1 cellular context compared by ENCODE assay signal in genomic region chr19:17718988-17719711, GRCh38.
TF ChIP-seq lines count a peak whose summit lies in the region.

A gene with protein sequence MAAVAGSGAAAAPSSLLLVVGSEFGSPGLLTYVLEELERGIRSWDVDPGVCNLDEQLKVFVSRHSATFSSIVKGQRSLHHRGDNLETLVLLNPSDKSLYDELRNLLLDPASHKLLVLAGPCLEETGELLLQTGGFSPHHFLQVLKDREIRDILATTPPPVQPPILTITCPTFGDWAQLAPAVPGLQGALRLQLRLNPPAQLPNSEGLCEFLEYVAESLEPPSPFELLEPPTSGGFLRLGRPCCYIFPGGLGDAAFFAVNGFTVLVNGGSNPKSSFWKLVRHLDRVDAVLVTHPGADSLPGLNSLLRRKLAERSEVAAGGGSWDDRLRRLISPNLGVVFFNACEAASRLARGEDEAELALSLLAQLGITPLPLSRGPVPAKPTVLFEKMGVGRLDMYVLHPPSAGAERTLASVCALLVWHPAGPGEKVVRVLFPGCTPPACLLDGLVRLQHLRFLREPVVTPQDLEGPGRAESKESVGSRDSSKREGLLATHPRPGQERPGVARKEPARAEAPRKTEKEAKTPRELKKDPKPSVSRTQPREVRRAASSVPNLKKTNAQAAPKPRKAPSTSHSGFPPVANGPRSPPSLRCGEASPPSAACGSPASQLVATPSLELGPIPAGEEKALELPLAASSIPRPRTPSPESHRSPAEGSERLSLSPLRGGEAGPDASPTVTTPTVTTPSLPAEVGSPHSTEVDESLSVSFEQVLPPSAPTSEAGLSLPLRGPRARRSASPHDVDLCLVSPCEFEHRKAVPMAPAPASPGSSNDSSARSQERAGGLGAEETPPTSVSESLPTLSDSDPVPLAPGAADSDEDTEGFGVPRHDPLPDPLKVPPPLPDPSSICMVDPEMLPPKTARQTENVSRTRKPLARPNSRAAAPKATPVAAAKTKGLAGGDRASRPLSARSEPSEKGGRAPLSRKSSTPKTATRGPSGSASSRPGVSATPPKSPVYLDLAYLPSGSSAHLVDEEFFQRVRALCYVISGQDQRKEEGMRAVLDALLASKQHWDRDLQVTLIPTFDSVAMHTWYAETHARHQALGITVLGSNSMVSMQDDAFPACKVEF (plus strand): TSS chr19:17719480. CDS start chr19:17719503, 23 bp downstream.

TF ChIP-seq in HepG2, 621 proteins besides CTCF, POLR2A, EP300 and RAD21 (continued from another document and continues in another):
- TF ChIP-seq ZNF574 (CRISPR knock-in tag; IDR thresholded peaks at IDR 0.05) (peak; percentile 46; the same call in 1 of the 2 replicates), EHMT2 (IDR thresholded peaks at IDR 0.05; ENCODE audit: borderline replicate concordance, low read depth, low read length) (no peak), ZBTB7A (CRISPR knock-in tag; IDR thresholded peaks at IDR 0.05) (peak; percentile 94), YY1 (IDR thresholded peaks at IDR 0.05; ENCODE audit: insufficient read depth, insufficient replicate concordance, low read depth, low read length) (peak; percentile 96), ETV5 (CRISPR knock-in tag; IDR thresholded peaks at IDR 0.05; ENCODE audit: borderline replicate concordance) (peak; percentile 82; the same call in 1 of the 2 replicates), XRCC5 (optimal IDR thresholded peaks at IDR 0.05; ENCODE audit: low read length) (peak; percentile 24), ZNF484 (CRISPR knock-in tag; IDR thresholded peaks at IDR 0.05; ENCODE audit: borderline replicate concordance, low read depth) (no peak), SAP130 (CRISPR knock-in tag; IDR thresholded peaks at IDR 0.05; ENCODE audit: low read depth) (peak; percentile 74), NONO (IDR thresholded peaks at IDR 0.05) (no peak), NONO (CRISPR knock-in tag; conservative IDR thresholded peaks at IDR 0.05) (peak; percentile 53; the same call in 1 of the 2 replicates), E2F1 (CRISPR knock-in tag; IDR thresholded peaks at IDR 0.05) (peak; percentile 47; the same call in 1 of the 2 replicates), TBX2 (CRISPR knock-in tag; IDR thresholded peaks at IDR 0.05; ENCODE audit: borderline replicate concordance) (peak; percentile 56; the same call in 1 of the 2 replicates), ZNF362 (CRISPR knock-in tag; IDR thresholded peaks at IDR 0.05; ENCODE audit: borderline replicate concordance) (peak; percentile 62; the same call in 1 of the 2 replicates), ZNF678 (CRISPR knock-in tag; IDR thresholded peaks at IDR 0.05) (no peak), POLR2G (IDR thresholded peaks at IDR 0.05; ENCODE audit: low read depth, low read length) (peak; percentile 88), ZNF143 (CRISPR knock-in tag; IDR thresholded peaks at IDR 0.05) (peak; percentile 70), KDM2A (CRISPR knock-in tag; IDR thresholded peaks at IDR 0.05; ENCODE audit: borderline replicate concordance, low read depth) (peak; percentile 52; the same call in 1 of the 2 replicates), ZNF441 (CRISPR knock-in tag; IDR thresholded peaks at IDR 0.05; ENCODE audit: borderline replicate concordance) (no peak), GFI1 (CRISPR knock-in tag; IDR thresholded peaks at IDR 0.05; ENCODE audit: borderline replicate concordance) (peak; percentile 61; the same call in 1 of the 2 replicates), MAF1 (CRISPR knock-in tag; IDR thresholded peaks at IDR 0.05; ENCODE audit: borderline replicate concordance) (peak; percentile 67; the same call in 1 of the 2 replicates), ISX (CRISPR knock-in tag; conservative IDR thresholded peaks at IDR 0.05) (0 out of 2 replicates have a peak, but pooled peaks have one; percentile 46), ZNF543 (CRISPR knock-in tag; IDR thresholded peaks at IDR 0.05) (no peak), ZNF282 (IDR thresholded peaks at IDR 0.05; ENCODE audit: partially characterized antibody) (no peak), HOXA5 (CRISPR knock-in tag; IDR thresholded peaks at IDR 0.05) (peak; percentile 82; the same call in 1 of the 2 replicates), ZNF446 (CRISPR knock-in tag; IDR thresholded peaks at IDR 0.05) (0 out of 2 replicates have a peak, but pooled peaks have one; percentile 13), RXRB (CRISPR knock-in tag; IDR thresholded peaks at IDR 0.05; ENCODE audit: borderline replicate concordance) (peak; percentile 49; the same call in 1 of the 2 replicates), EED (CRISPR knock-in tag; IDR thresholded peaks at IDR 0.05) (no peak), ZNF674 (CRISPR knock-in tag; IDR thresholded peaks at IDR 0.05; ENCODE audit: low read depth) (no peak), ZBTB7B (CRISPR knock-in tag; IDR thresholded peaks at IDR 0.05) (peak; percentile 91), HNRNPH1 (optimal IDR thresholded peaks at IDR 0.05; ENCODE audit: low read depth, low read length) (no peak), ZXDC (CRISPR knock-in tag; IDR thresholded peaks at IDR 0.05) (0 out of 2 replicates have a peak, but pooled peaks have one; percentile 22), MEIS2 (CRISPR knock-in tag; IDR thresholded peaks at IDR 0.05) (peak; percentile 61; the same call in 1 of the 2 replicates), DMAP1 (CRISPR knock-in tag; IDR thresholded peaks at IDR 0.05) (peak; percentile 59; the same call in 1 of the 2 replicates), NFKB2 (CRISPR knock-in tag; IDR thresholded peaks at IDR 0.05; ENCODE audit: borderline replicate concordance) (peak; percentile 79; the same call in 1 of the 2 replicates), ZC3H13 (CRISPR knock-in tag; IDR thresholded peaks at IDR 0.05) (no peak)
- TF ChIP-seq, protein P1, sequence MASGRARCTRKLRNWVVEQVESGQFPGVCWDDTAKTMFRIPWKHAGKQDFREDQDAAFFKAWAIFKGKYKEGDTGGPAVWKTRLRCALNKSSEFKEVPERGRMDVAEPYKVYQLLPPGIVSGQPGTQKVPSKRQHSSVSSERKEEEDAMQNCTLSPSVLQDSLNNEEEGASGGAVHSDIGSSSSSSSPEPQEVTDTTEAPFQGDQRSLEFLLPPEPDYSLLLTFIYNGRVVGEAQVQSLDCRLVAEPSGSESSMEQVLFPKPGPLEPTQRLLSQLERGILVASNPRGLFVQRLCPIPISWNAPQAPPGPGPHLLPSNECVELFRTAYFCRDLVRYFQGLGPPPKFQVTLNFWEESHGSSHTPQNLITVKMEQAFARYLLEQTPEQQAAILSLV (CRISPR knock-in tag; IDR thresholded peaks at IDR 0.05; ENCODE audit: borderline replicate concordance) = 0 out of 2 replicates have a peak, but pooled peaks have one; percentile 26
- TF ChIP-seq, protein P2, sequence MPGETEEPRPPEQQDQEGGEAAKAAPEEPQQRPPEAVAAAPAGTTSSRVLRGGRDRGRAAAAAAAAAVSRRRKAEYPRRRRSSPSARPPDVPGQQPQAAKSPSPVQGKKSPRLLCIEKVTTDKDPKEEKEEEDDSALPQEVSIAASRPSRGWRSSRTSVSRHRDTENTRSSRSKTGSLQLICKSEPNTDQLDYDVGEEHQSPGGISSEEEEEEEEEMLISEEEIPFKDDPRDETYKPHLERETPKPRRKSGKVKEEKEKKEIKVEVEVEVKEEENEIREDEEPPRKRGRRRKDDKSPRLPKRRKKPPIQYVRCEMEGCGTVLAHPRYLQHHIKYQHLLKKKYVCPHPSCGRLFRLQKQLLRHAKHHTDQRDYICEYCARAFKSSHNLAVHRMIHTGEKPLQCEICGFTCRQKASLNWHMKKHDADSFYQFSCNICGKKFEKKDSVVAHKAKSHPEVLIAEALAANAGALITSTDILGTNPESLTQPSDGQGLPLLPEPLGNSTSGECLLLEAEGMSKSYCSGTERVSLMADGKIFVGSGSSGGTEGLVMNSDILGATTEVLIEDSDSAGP (CRISPR knock-in tag; IDR thresholded peaks at IDR 0.05; ENCODE audit: borderline replicate concordance) = peak; percentile 99
- TF ChIP-seq, protein P3, sequence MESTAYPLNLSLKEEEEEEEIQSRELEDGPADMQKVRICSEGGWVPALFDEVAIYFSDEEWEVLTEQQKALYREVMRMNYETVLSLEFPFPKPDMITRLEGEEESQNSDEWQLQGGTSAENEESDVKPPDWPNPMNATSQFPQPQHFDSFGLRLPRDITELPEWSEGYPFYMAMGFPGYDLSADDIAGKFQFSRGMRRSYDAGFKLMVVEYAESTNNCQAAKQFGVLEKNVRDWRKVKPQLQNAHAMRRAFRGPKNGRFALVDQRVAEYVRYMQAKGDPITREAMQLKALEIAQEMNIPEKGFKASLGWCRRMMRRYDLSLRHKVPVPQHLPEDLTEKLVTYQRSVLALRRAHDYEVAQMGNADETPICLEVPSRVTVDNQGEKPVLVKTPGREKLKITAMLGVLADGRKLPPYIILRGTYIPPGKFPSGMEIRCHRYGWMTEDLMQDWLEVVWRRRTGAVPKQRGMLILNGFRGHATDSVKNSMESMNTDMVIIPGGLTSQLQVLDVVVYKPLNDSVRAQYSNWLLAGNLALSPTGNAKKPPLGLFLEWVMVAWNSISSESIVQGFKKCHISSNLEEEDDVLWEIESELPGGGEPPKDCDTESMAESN (CRISPR knock-in tag; conservative IDR thresholded peaks at IDR 0.05) = 0 out of 2 replicates have a peak, but pooled peaks have one; percentile 22
- TF ChIP-seq, protein P4, sequence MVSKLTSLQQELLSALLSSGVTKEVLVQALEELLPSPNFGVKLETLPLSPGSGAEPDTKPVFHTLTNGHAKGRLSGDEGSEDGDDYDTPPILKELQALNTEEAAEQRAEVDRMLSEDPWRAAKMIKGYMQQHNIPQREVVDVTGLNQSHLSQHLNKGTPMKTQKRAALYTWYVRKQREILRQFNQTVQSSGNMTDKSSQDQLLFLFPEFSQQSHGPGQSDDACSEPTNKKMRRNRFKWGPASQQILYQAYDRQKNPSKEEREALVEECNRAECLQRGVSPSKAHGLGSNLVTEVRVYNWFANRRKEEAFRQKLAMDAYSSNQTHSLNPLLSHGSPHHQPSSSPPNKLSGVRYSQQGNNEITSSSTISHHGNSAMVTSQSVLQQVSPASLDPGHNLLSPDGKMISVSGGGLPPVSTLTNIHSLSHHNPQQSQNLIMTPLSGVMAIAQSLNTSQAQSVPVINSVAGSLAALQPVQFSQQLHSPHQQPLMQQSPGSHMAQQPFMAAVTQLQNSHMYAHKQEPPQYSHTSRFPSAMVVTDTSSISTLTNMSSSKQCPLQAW (CRISPR knock-in tag; IDR thresholded peaks at IDR 0.05) = peak; percentile 50; the same call in 1 of the 2 replicates
- TF ChIP-seq, protein P5, sequence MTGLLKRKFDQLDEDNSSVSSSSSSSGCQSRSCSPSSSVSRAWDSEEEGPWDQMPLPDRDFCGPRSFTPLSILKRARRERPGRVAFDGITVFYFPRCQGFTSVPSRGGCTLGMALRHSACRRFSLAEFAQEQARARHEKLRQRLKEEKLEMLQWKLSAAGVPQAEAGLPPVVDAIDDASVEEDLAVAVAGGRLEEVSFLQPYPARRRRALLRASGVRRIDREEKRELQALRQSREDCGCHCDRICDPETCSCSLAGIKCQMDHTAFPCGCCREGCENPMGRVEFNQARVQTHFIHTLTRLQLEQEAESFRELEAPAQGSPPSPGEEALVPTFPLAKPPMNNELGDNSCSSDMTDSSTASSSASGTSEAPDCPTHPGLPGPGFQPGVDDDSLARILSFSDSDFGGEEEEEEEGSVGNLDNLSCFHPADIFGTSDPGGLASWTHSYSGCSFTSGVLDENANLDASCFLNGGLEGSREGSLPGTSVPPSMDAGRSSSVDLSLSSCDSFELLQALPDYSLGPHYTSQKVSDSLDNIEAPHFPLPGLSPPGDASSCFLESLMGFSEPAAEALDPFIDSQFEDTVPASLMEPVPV (CRISPR knock-in tag; IDR thresholded peaks at IDR 0.05) = peak; percentile 58; the same call in 1 of the 2 replicates
